ENCODE assay signal across 14 cellular contexts in the genomic region with DNA sequence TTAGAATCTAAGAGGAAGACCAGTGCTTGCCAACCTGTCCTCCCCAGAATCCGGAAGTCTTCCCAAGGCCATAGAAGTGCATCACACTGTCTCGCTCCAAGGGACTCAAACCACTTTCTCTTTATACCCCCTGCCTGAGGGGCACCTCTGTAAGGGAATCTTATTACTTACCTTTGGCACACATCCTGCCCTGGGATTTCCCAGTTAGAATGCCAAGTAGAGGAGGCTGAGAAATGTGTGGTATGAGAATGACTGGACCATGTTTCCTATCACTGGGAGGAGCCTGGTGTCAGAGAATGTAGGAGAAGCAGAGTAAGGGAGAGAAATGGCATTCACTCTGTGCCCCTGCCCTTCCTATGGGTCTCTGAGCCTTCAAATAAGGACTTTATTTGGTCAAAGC.
DNase-seq lines count a peak whose midpoint lies in the region; ATAC-seq and TF ChIP-seq lines count a peak whose summit lies in the region.
"Had no signal": no experiment of that assay in that cellular context is flagged by ENCODE, and none has a peak within 500 bp of the region (broad histone marks: within the 10 kb centered on the region; RNA-seq: fewer than 3 reads in every experiment).

No MANE protein-coding gene starts in this region.

- no peaks in the 10 kb centered on the region for H3K27me3 ChIP-seq in upper lobe of right lung
- H3K27me3 ChIP-seq: transverse colon had no signal

- no peak overlapping the region for H3K27ac ChIP-seq in upper lobe of right lung
- H3K27ac ChIP-seq: transverse colon had no signal

- peaks cover 0 to 9% of the 10 kb centered on the region in 2 donors for H3K36me3 Mint-ChIP-seq in activated naive CD4-positive, alpha-beta T cell treated with anti-CD3 and anti-CD28 coated beads, Interleukin-2, amount 50 U/mL, for 72 hours

- H3K4me1 ChIP-seq in upper lobe of right lung: peaks cover 12% of the 10 kb centered on the region

- H3K27ac Mint-ChIP-seq in activated naive CD4-positive, alpha-beta T cell treated with anti-CD3 and anti-CD28 coated beads, Interleukin-2, amount 50 U/mL, for 72 hours: peak overlapping the region in 1 of 2 donors; percentile 64
- H3K27ac Mint-ChIP-seq: activated CD8-positive, alpha-beta memory T cell treated with anti-CD3 and anti-CD28 coated beads, Interleukin-2, amount 10 ng/mL, durations not matched to agents 7 days and 5 days; IgD-negative memory B cell had no signal

- H3K4me3 ChIP-seq in upper lobe of right lung: no peak overlapping the region
- H3K4me3 ChIP-seq: transverse colon had no signal

- H3K36me3 ChIP-seq in upper lobe of right lung: no peaks in the 10 kb centered on the region
- H3K36me3 ChIP-seq: transverse colon had no signal

- DNase-seq in activated naive CD4-positive, alpha-beta T cell treated with anti-CD3 and anti-CD28 coated beads, Interleukin-2, amount 50 U/mL, for 72 hours (ENCODE audit: low spot score in 2 of 2): peak in 1 of 2 donors; percentile 5
- no peak for DNase-seq in activated naive CD4-positive, alpha-beta T cell (lab: John Stamatoyannopoulos, UW)
- DNase-seq in astrocyte of the hippocampus (ENCODE audit: low read depth, low spot score) (peak; percentile 91), hepatic stellate cell (ENCODE audit: low spot score) (peak; percentile 62), upper lobe of right lung (no peak), SKM-1 treated with dmso at 0.1 percent for 144 hours (lab: John Stamatoyannopoulos, UW; ENCODE audit: unreplicated experiment) (no peak)
- DNase-seq: activated CD8-positive, alpha-beta memory T cell treated with anti-CD3 and anti-CD28 coated beads, Interleukin-2, amount 10 ng/mL, durations not matched to agents 7 days and 5 days; caudate nucleus; NCI-H2227 treated with DMSO at 0.1 percent for 48 hours; transverse colon had no signal

- no peaks in the 10 kb centered on the region for H3K9me3 ChIP-seq in upper lobe of right lung
- H3K9me3 ChIP-seq: transverse colon had no signal

- no peaks in the 10 kb centered on the region for H3K9me3 Mint-ChIP-seq in activated naive CD4-positive, alpha-beta T cell treated with anti-CD3 and anti-CD28 coated beads, Interleukin-2, amount 50 U/mL, for 72 hours
- H3K9me3 Mint-ChIP-seq: IgD-negative memory B cell, neural crest cell had no signal

- no peak for TF ChIP-seq CTCF in upper lobe of right lung (IDR thresholded peaks at IDR 0.05)

- peak; percentile 59 to 76 for ATAC-seq in activated naive CD4-positive, alpha-beta T cell treated with anti-CD3 and anti-CD28 coated beads, Interleukin-2, amount 50 U/mL, for 72 hours
- ATAC-seq in upper lobe of right lung (peak; percentile 43), HG02840 (IDR thresholded peaks at IDR 0.05; ENCODE audit: low FRiP score, unreplicated experiment) (no peak), GM21390 (IDR thresholded peaks at IDR 0.05; ENCODE audit: unreplicated experiment) (no peak)
- ATAC-seq: activated CD8-positive, alpha-beta memory T cell treated with anti-CD3 and anti-CD28 coated beads, Interleukin-2, amount 10 ng/mL, durations not matched to agents 7 days and 5 days had no signal

- intact Hi-C loops in upper lobe of right lung (cut with DNase I): no loop called here

Comparison
In these comparisons a context has a peak if more than half of its experiments do, and no peak if none do; other contexts are left out.
1. ATAC-seq: peak in activated naive CD4-positive, alpha-beta T cell treated with anti-CD3 and anti-CD28 coated beads, Interleukin-2, amount 50 U/mL, for 72 hours (2 of 2) and upper lobe of right lung (single experiment); none in HG02840 (single experiment) and GM21390 (single experiment).
2. DNase-seq: peak in astrocyte of the hippocampus (single experiment) and hepatic stellate cell (single experiment); none in activated naive CD4-positive, alpha-beta T cell (0 of 4), upper lobe of right lung (single experiment) and SKM-1 treated with dmso at 0.1 percent for 144 hours (single experiment).